ENCODE assay signal across 8 cellular contexts in the genomic region with DNA sequence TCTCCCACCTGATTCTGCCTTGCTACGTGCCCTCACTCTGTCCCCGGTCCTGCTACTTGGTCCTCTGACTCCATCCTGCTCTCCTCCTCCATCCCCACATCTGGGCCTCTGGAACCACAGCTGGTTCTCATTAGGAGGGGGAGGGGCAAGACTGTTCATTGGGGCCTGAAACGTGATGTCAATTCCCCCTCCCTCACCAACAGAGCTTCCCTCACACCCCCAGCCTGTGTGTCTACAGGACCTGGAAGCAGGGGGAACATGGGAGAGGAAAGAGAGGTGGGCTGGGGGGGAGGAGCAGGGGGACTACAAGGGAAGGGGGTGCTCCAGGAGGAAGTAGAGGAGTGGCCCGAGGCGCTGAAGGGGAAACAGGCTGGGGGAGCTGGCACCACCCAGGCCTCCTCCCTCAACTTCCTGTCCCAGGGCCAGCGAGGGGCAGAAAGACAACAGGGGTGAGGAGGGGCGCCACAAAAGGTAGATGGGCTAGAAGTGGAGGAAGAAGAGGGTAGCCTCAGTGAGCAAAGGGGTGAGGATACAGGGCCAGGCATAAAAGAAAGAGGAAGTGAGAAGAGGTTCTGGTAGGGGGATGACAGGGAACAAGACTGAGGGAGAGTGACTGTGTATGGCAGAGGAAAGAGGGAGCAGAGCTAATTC. TPM values are rescaled to one million over a fixed set of nuclear protein-coding genes. Genes with fewer than 3 reads are reported as not detected.
DNase-seq lines count a peak whose midpoint lies in the region; ATAC-seq and TF ChIP-seq lines count a peak whose summit lies in the region.

No MANE protein-coding gene starts in this region.

- TF ChIP-seq POLR2A in right lobe of liver (IDR thresholded peaks at IDR 0.05), result no peak
- peak in 1 of 2 donors; percentile 39 for TF ChIP-seq POLR2A in vagina (IDR thresholded peaks at IDR 0.05)
- no peak for TF ChIP-seq POLR2A in erythroblast (IDR thresholded peaks at IDR 0.05; ENCODE audit: low read length)

- H3K9me3 ChIP-seq in right lobe of liver, result no peaks in the 10 kb centered on the region
- no peaks in the 10 kb centered on the region for H3K9me3 ChIP-seq in vagina

- H3K4me1 Mint-ChIP-seq in activated naive CD4-positive, alpha-beta T cell treated with anti-CD3 and anti-CD28 coated beads for 36 hours (ENCODE audit: low read depth), result no peaks in the 10 kb centered on the region

- H3K27ac Mint-ChIP-seq in activated naive CD4-positive, alpha-beta T cell treated with anti-CD3 and anti-CD28 coated beads for 36 hours, result no peak overlapping the region

- intact Hi-C loops in activated naive CD4-positive, alpha-beta T cell treated with anti-CD3 and anti-CD28 coated beads for 36 hours (cut with micrococcal nuclease), result loop anchor here (1.0 kb wide), 2 partner anchors 27 to 37 kb away; a partner anchor contains a TSS
- intact Hi-C loops in right lobe of liver (cut with DNase I), result no loop called here
- intact Hi-C loops in vagina (cut with DNase I), result no loop called here

- no peaks in the 10 kb centered on the region for H3K36me3 ChIP-seq in right lobe of liver
- H3K36me3 ChIP-seq in vagina, result no peaks in the 10 kb centered on the region

- H3K27ac ChIP-seq in right lobe of liver (peak overlapping the region; percentile 36 to 69 (median 49)), vagina (peak overlapping the region; percentile 63)

- no peaks in the 10 kb centered on the region for H3K36me3 Mint-ChIP-seq in activated naive CD4-positive, alpha-beta T cell treated with anti-CD3 and anti-CD28 coated beads for 36 hours (ENCODE audit: low read depth)

- no peak for TF ChIP-seq CTCF in GM20000 (IDR thresholded peaks at IDR 0.05; ENCODE audit: extremely low read depth, missing control alignments)
- TF ChIP-seq CTCF in right lobe of liver (IDR thresholded peaks at IDR 0.05), result no peak
- no peak for TF ChIP-seq CTCF in vagina (IDR thresholded peaks at IDR 0.05)

- H3K4me3 ChIP-seq in right lobe of liver, result no peak overlapping the region
- H3K4me3 ChIP-seq in vagina, result peak overlapping the region; percentile 20 to 25

- H3K9me3 Mint-ChIP-seq in activated naive CD4-positive, alpha-beta T cell treated with anti-CD3 and anti-CD28 coated beads for 36 hours, result no peaks in the 10 kb centered on the region

- no peak overlapping the region for H3K4me3 Mint-ChIP-seq in activated naive CD4-positive, alpha-beta T cell treated with anti-CD3 and anti-CD28 coated beads for 36 hours

- CTCF ChIA-PET in activated naive CD4-positive, alpha-beta T cell treated with anti-CD3 and anti-CD28 coated beads for 36 hours (lab: Charles Lee), result interaction anchor here (0.7 to 1.6 kb wide), 8 partner anchors 12 to 42 kb away, joined by 3 to 8 read pairs (median 4); a partner anchor contains a TSS

- no peaks in the 10 kb centered on the region for H3K27me3 ChIP-seq in right lobe of liver
- no peaks in the 10 kb centered on the region for H3K27me3 ChIP-seq in vagina

- no peaks in the 10 kb centered on the region for H3K4me1 ChIP-seq in right lobe of liver
- H3K4me1 ChIP-seq in vagina, result peaks cover 25% of the 10 kb centered on the region

- DNase-seq in GDM1 (lab: John Stamatoyannopoulos, UW), result peak; percentile 68
- DNase-seq in GM20000 (ENCODE audit: low spot score), result peak; percentile 81
- peak; percentile 52 for DNase-seq in activated naive CD4-positive, alpha-beta T cell treated with anti-CD3 and anti-CD28 coated beads for 36 hours
- DNase-seq in right lobe of liver, result peak in 1 of 3 donors; percentile 59
- peak in 1 of 2 donors; percentile 94 for DNase-seq in vagina (ENCODE audit: extremely low spot score in 2 of 2)
- no peak for DNase-seq in erythroblast (lab: John Stamatoyannopoulos, UW)
- DNase-seq in NCI-H2081 (lab: John Stamatoyannopoulos, UW), result no peak

- 31% methylated on average over 6 of the region's 7 CpGs for WGBS in right lobe of liver (ENCODE audit: insufficient coverage, low coverage, low lambda C conversion rate, missing lambda C conversion rate)

- no peaks in the 10 kb centered on the region for H3K27me3 Mint-ChIP-seq in activated naive CD4-positive, alpha-beta T cell treated with anti-CD3 and anti-CD28 coated beads for 36 hours (ENCODE audit: low read depth)

- ATAC-seq in HG03520 (IDR thresholded peaks at IDR 0.05; ENCODE audit: unreplicated experiment) (peak; percentile 86), right lobe of liver (peak; percentile 44 to 54 (median 48))

RNA-seq across cellular contexts. Expression of a gene that starts 8.9 kb away (rescaled TPM):
- under 1 TPM; 0.79 to 0.88 TPM for total RNA-seq in activated naive CD4-positive, alpha-beta T cell treated with anti-CD3 and anti-CD28 coated beads for 36 hours
- total RNA-seq in right lobe of liver (1 to 10 TPM; 1.8 to 9.2 (median 4.1) TPM), vagina (28.7 TPM)

RNA-seq across cellular contexts. Expression of a gene that starts 27.5 kb away (rescaled TPM):
- 10 to 100 TPM; 25.7 to 28.5 TPM for total RNA-seq in activated naive CD4-positive, alpha-beta T cell treated with anti-CD3 and anti-CD28 coated beads for 36 hours
- 100 to 1,000 TPM in 2 of 6 experiments, 10 to 100 TPM in 4; 62.5 to 159 (median 81.0) TPM for total RNA-seq in right lobe of liver
- total RNA-seq in vagina, result 77.3 TPM

RNA-seq across cellular contexts. Expression of a gene that starts 34.7 kb away (rescaled TPM):
- 100 to 1,000 TPM; 151 to 156 TPM for total RNA-seq in activated naive CD4-positive, alpha-beta T cell treated with anti-CD3 and anti-CD28 coated beads for 36 hours
- total RNA-seq in right lobe of liver, result 10 to 100 TPM; 47.3 to 81.9 (median 60.4) TPM
- 48.1 TPM for total RNA-seq in vagina

RNA-seq across cellular contexts. Expression of a gene that starts 36.4 kb away (rescaled TPM):
- total RNA-seq in activated naive CD4-positive, alpha-beta T cell treated with anti-CD3 and anti-CD28 coated beads for 36 hours, result 100 to 1,000 TPM in 1 of 2 experiments, 10 to 100 TPM in 1; 99.7 to 102 TPM
- 10 to 100 TPM; 10.7 to 21.6 (median 17.3) TPM for total RNA-seq in right lobe of liver
- total RNA-seq in vagina, result 55.2 TPM

RNA-seq across cellular contexts. Expression of a gene that starts 43.2 kb away (rescaled TPM):
- total RNA-seq in activated naive CD4-positive, alpha-beta T cell treated with anti-CD3 and anti-CD28 coated beads for 36 hours, result 10 to 100 TPM; 65.2 to 65.7 TPM
- total RNA-seq in right lobe of liver (10 to 100 TPM; 33.4 to 79.9 (median 55.0) TPM), vagina (149 TPM)

Comparison
In these comparisons a context has a peak if more than half of its experiments do, and no peak if none do; other contexts are left out.
1. DNase-seq: peak in GDM1 (single experiment), GM20000 (single experiment) and activated naive CD4-positive, alpha-beta T cell treated with anti-CD3 and anti-CD28 coated beads for 36 hours (single experiment); none in erythroblast (0 of 2) and NCI-H2081 (0 of 2).
2. H3K4me3 ChIP-seq: peak in vagina (2 of 2); none in right lobe of liver (0 of 3).